8 cellular contexts compared by ENCODE assay signal in the genomic region with DNA sequence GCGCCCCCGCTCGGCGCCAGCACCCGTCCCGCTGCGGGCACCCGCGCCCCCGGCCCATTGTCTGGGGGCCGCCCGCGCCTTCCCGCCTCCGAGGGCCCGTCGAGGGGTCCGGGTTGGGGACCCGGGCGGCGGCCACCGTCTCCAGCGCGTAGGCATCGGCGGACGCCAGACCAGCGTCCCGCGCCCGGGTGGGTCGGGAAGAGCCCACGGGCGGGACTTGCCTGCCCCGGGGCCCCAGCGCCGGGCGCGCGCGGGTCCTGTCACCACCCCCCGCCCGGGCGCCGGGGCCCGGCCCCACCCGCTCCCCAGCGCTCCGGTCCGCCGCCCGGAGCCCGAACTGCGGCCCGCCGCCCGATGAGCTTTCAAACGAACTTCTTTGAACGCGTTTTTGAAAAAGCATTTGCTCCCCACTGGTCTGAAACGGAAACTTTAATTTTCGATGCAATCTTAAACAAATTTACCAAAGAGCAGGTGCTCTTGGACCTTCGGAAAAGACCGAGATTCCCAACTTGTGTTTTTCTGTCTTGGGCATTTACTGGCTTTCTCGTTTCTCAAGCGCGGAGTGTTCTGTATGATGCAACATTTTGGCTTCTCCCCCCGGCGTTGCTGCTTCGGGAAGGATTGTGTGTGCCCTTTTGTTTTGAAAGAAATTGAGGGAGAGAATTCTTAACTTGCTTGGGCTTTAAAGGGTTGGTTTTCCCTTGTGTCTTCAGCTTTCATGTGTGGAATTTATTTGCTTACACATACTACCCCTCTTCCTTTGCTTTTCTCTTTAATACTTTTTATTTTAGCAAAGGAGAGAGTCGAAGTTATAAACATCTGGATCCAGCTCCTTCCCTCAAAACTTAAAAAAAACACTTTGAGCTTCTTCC. TPM values are rescaled to one million over a fixed set of nuclear protein-coding genes. Genes with fewer than 3 reads are reported as not detected.
A peak's percentile ranks its signal among the peaks of the same experiment; 100 is the strongest.
DNase-seq lines count a peak whose midpoint lies in the region; TF ChIP-seq lines count a peak whose summit lies in the region.

No MANE protein-coding gene starts in this region.

- peak overlapping the region; percentile 60 for H3K27ac ChIP-seq in parathyroid adenoma

- DNase-seq in NCI-H1105 treated with DMSO at 0.1 percent for 48 hours (lab: John Stamatoyannopoulos, UW) (peak; percentile 50), NCI-H1105 (lab: John Stamatoyannopoulos, UW) (no peak), HFF-Myc (ENCODE audit: extremely low read depth, low read depth) (no peak), NCI-H345 (lab: John Stamatoyannopoulos, UW) (peak; percentile 40), globus pallidus (ENCODE audit: low spot score) (peak; percentile 68), GM19238 (ENCODE audit: insufficient read length, low spot score) (no peak)
- peak; percentile 22 for DNase-seq in activated T-helper 2 cell treated with anti-CD3 and anti-CD28 coated beads, Interferon-gamma antibody, Interleukin-2, Interleukin-4, amounts not matched to agents 10 μg/mL and 5 μg/mL and 100 μg/mL, durations not matched to agents 14 hours and 24 hours and 36 hours (ENCODE audit: low spot score)

- H3K27me3 ChIP-seq in parathyroid adenoma (ENCODE audit: control insufficient read depth, insufficient read depth, low read length): no peaks in the 10 kb centered on the region

- no peaks in the 10 kb centered on the region for H3K79me2 ChIP-seq in parathyroid adenoma

- H3K4me1 Mint-ChIP-seq in activated T-helper 2 cell treated with anti-CD3 and anti-CD28 coated beads, Interferon-gamma antibody, Interleukin-2, Interleukin-4, amounts not matched to agents 10 μg/mL and 5 μg/mL and 100 μg/mL, durations not matched to agents 14 hours and 24 hours and 36 hours (ENCODE audit: low read depth): peaks cover 51% of the 10 kb centered on the region

- peaks cover 6% of the 10 kb centered on the region for H3K36me3 Mint-ChIP-seq in activated T-helper 2 cell treated with anti-CD3 and anti-CD28 coated beads, Interferon-gamma antibody, Interleukin-2, Interleukin-4, amounts not matched to agents 10 μg/mL and 5 μg/mL and 100 μg/mL, durations not matched to agents 14 hours and 24 hours and 36 hours (ENCODE audit: low read depth)

- H3K9ac ChIP-seq in parathyroid adenoma: no peak overlapping the region

- no peaks in the 10 kb centered on the region for H3K9me3 Mint-ChIP-seq in activated T-helper 2 cell treated with anti-CD3 and anti-CD28 coated beads, Interferon-gamma antibody, Interleukin-2, Interleukin-4, amounts not matched to agents 10 μg/mL and 5 μg/mL and 100 μg/mL, durations not matched to agents 14 hours and 24 hours and 36 hours

- H3K27me3 Mint-ChIP-seq in activated T-helper 2 cell treated with anti-CD3 and anti-CD28 coated beads, Interferon-gamma antibody, Interleukin-2, Interleukin-4, amounts not matched to agents 10 μg/mL and 5 μg/mL and 100 μg/mL, durations not matched to agents 14 hours and 24 hours and 36 hours (ENCODE audit: low read depth): no peaks in the 10 kb centered on the region

- no peak for TF ChIP-seq CTCF in HFF-Myc (IDR thresholded peaks at IDR 0.05; ENCODE audit: low read depth, low read length, missing control alignments)
- TF ChIP-seq CTCF in parathyroid adenoma (IDR thresholded peaks at IDR 0.05): no peak

- H3K36me3 ChIP-seq in parathyroid adenoma (ENCODE audit: control insufficient read depth, insufficient read depth, low read length): no peaks in the 10 kb centered on the region

- H3K4me3 Mint-ChIP-seq in activated T-helper 2 cell treated with anti-CD3 and anti-CD28 coated beads, Interferon-gamma antibody, Interleukin-2, Interleukin-4, amounts not matched to agents 10 μg/mL and 5 μg/mL and 100 μg/mL, durations not matched to agents 14 hours and 24 hours and 36 hours (ENCODE audit: low read depth): peak overlapping the region; percentile 91

- peaks cover 2% of the 10 kb centered on the region for H3K4me1 ChIP-seq in parathyroid adenoma

- no peaks in the 10 kb centered on the region for H3K9me3 ChIP-seq in parathyroid adenoma (ENCODE audit: control insufficient read depth, low read length)

- H2AFZ ChIP-seq in parathyroid adenoma: peak overlapping the region; percentile 71

- H3K4me3 ChIP-seq in HFF-Myc (replicated peaks; ENCODE audit: low read depth, low read length) (peak overlapping the region; percentile 61), parathyroid adenoma (ENCODE audit: low read depth, low read length) (peak overlapping the region; percentile 68)

- H3K4me2 ChIP-seq in parathyroid adenoma (ENCODE audit: low read length): peak overlapping the region; percentile 88

- intact Hi-C loops in activated T-helper 2 cell treated with anti-CD3 and anti-CD28 coated beads, Interferon-gamma antibody, Interleukin-2, Interleukin-4, amounts not matched to agents 10 μg/mL and 5 μg/mL and 100 μg/mL, durations not matched to agents 14 hours and 24 hours and 36 hours (cut with micrococcal nuclease): loop anchor here (2.0 to 10.0 kb wide), 4 partner anchors 51 to 499 kb away; a partner anchor contains a TSS

- peak overlapping the region; percentile 84 for H3K27ac Mint-ChIP-seq in activated T-helper 2 cell treated with anti-CD3 and anti-CD28 coated beads, Interferon-gamma antibody, Interleukin-2, Interleukin-4, amounts not matched to agents 10 μg/mL and 5 μg/mL and 100 μg/mL, durations not matched to agents 14 hours and 24 hours and 36 hours

RNA-seq across cellular contexts. Expression of a gene that starts 0.7 kb away (rescaled TPM):
- 17.9 and 18.2 TPM in 2 replicates for total RNA-seq in activated T-helper 2 cell treated with anti-CD3 and anti-CD28 coated beads, Interferon-gamma antibody, Interleukin-2, Interleukin-4, amounts not matched to agents 10 μg/mL and 5 μg/mL and 100 μg/mL, durations not matched to agents 14 hours and 24 hours and 36 hours

Comparison
In these comparisons a context has a peak if more than half of its experiments do, and no peak if none do; other contexts are left out.
1. DNase-seq: peak in NCI-H1105 treated with DMSO at 0.1 percent for 48 hours (single experiment), NCI-H345 (single experiment), activated T-helper 2 cell treated with anti-CD3 and anti-CD28 coated beads, Interferon-gamma antibody, Interleukin-2, Interleukin-4, amounts not matched to agents 10 μg/mL and 5 μg/mL and 100 μg/mL, durations not matched to agents 14 hours and 24 hours and 36 hours (single experiment) and globus pallidus (single experiment); none in NCI-H1105 (single experiment), HFF-Myc (single experiment) and GM19238 (single experiment).